26 cellular contexts compared by ENCODE assay signal in the genomic region with DNA sequence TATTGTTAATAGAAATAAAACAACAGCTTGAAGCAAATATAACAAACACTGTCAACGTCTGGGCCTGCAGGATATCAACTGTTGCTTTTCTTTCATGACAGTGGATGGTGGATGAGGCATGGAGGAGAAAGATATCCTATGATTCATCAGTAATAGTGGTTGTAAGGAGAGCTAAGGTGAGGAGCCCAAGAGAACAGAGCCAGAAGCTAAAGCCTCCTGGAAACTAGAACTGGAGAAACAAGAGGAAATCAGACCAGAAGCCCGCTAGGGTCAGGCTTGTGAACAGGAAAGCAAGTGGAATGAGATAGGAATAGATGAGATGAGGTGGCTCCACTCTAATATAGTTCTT. TPM values are rescaled to one million over a fixed set of nuclear protein-coding genes. Genes with fewer than 3 reads are reported as not detected.
DNase-seq lines count a peak whose midpoint lies in the region; ATAC-seq and TF ChIP-seq lines count a peak whose summit lies in the region.
"Had no signal": no experiment of that assay in that cellular context is flagged by ENCODE, and none has a peak within 500 bp of the region (broad histone marks: within the 10 kb centered on the region; RNA-seq: fewer than 3 reads in every experiment).

No MANE protein-coding gene starts in this region.

- H4K20me1 ChIP-seq in H9 (ENCODE audit: control insufficient read depth, insufficient read depth, insufficient read length) (no peaks in the 10 kb centered on the region), smooth muscle cell (ENCODE audit: low read depth) (no peaks in the 10 kb centered on the region)

- H4K8ac ChIP-seq in H9 (replicated peaks; ENCODE audit: insufficient read length, low read depth, low read length), result no peak overlapping the region

- no peak overlapping the region for H3K56ac ChIP-seq in H9 (ENCODE audit: insufficient read length, low read depth, low read length)

- H2BK120ac ChIP-seq in H9 (ENCODE audit: low read depth, low read length, poor library complexity, severe bottlenecking), result no peak overlapping the region

- H3K4me1 ChIP-seq in H9 (ENCODE audit: insufficient read depth, low read length), result no peaks in the 10 kb centered on the region; the same call in 1 of the 2 replicates
- H3K4me1 ChIP-seq in smooth muscle cell (ENCODE audit: low read depth), result peaks cover 11% of the 10 kb centered on the region
- H3K4me1 ChIP-seq: uterus had no signal

- no peak overlapping the region for H3K4me3 ChIP-seq in smooth muscle cell
- H3K4me3 ChIP-seq: cardiac muscle cell, uterus had no signal

- H3K27me3 ChIP-seq in H9 (ENCODE audit: insufficient read depth, low read length) (no peaks in the 10 kb centered on the region), smooth muscle cell (ENCODE audit: low read depth) (no peaks in the 10 kb centered on the region)
- H3K27me3 ChIP-seq: cardiac muscle cell, uterus had no signal

- H3K4me2 ChIP-seq in H9 (ENCODE audit: insufficient read depth, insufficient read length, low read length), result no peak overlapping the region
- no peak overlapping the region for H3K4me2 ChIP-seq in smooth muscle cell

- no peak for TF ChIP-seq CTCF in H9 (conservative IDR thresholded peaks at IDR 0.05)
- no peak for TF ChIP-seq CTCF in RWPE1 (conservative IDR thresholded peaks at IDR 0.05; ENCODE audit: low read depth)
- TF ChIP-seq CTCF in smooth muscle cell (IDR thresholded peaks at IDR 0.05; ENCODE audit: borderline replicate concordance, insufficient read depth, poor library complexity, severe bottlenecking), result no peak

- H3K79me1 ChIP-seq in H9 (ENCODE audit: insufficient read depth, low read depth, low read length, poor library complexity, severe bottlenecking), result no peaks in the 10 kb centered on the region

- peaks cover 19% of the 10 kb centered on the region in 2 experiments for H3K4me1 Mint-ChIP-seq in H9
- no peaks in the 10 kb centered on the region for H3K4me1 Mint-ChIP-seq in natural killer cell treated with Interleukin-12 subunit alpha and Interleukin-12 subunit beta and Interleukin-15 and Interleukin-18, amount 100 ng/mL, for 72 hours (ENCODE audit: low read depth in 2 of 2)
- H3K4me1 Mint-ChIP-seq: activated CD4-positive, alpha-beta T cell treated with anti-CD3 and anti-CD28 coated beads, Interleukin-2, amount 10 ng/mL, durations not matched to agents 24 days and 14 days; activated CD8-positive, alpha-beta memory T cell treated with anti-CD3 and anti-CD28 coated beads, Interleukin-2, amount 10 ng/mL, durations not matched to agents 7 days and 5 days; activated naive CD4-positive, alpha-beta T cell treated with anti-CD3 and anti-CD28 coated beads, Interleukin-2, amount 10 ng/mL, durations not matched to agents 7 days and 5 days; CD14-positive monocyte had no signal

- no peaks in the 10 kb centered on the region for H3K23me2 ChIP-seq in H9 (ENCODE audit: insufficient read length, low read depth, low read length, poor library complexity, severe bottlenecking)

- H4K5ac ChIP-seq in H9 (ENCODE audit: insufficient read length, low read depth, low read length), result no peak overlapping the region

- H3K9me3 Mint-ChIP-seq in H9, result peaks cover 13 to 18% of the 10 kb centered on the region in 2 experiments
- peaks cover 5% of the 10 kb centered on the region for H3K9me3 Mint-ChIP-seq in natural killer cell treated with Interleukin-12 subunit alpha and Interleukin-12 subunit beta and Interleukin-15 and Interleukin-18, amount 100 ng/mL, for 72 hours
- H3K9me3 Mint-ChIP-seq: activated CD4-positive, alpha-beta T cell treated with anti-CD3 and anti-CD28 coated beads, Interleukin-2, amount 10 ng/mL, durations not matched to agents 24 days and 14 days; activated naive CD4-positive, alpha-beta T cell treated with anti-CD3 and anti-CD28 coated beads, Interleukin-2, amount 10 ng/mL, durations not matched to agents 7 days and 5 days; T-helper 2 cell treated with Interferon-gamma antibody and Interleukin-4, amounts not matched to agents 5 μg/mL and 100 μg/mL, for 36 hours had no signal

- POLR2A ChIA-PET in RWPE1 (lab: Yijun Ruan, JAX; ENCODE audit: low non-redundant PET), result no interaction called here

- CTCF ChIA-PET in RWPE1 (lab: Yijun Ruan, JAX), result interaction anchor here (0.6 kb wide), 3 partner anchors 9 to 1163 kb away, joined by 3 to 4 read pairs (median 3); no protein-coding TSS in a partner anchor

- H3K18ac ChIP-seq in H9 (ENCODE audit: insufficient read length, low read depth, low read length), result peak overlapping the region; percentile 48

- no peak overlapping the region for H3T11ph ChIP-seq in H9 (ENCODE audit: low read length)

- H3K27ac ChIP-seq in H9 (ENCODE audit: insufficient read length, low read depth, low read length), result no peak overlapping the region
- H3K27ac ChIP-seq in RWPE1, result no peak overlapping the region; the same call in 1 of the 2 replicates
- peak overlapping the region; percentile 85 for H3K27ac ChIP-seq in epithelial cell of prostate
- H3K27ac ChIP-seq in smooth muscle cell (ENCODE audit: low read depth), result peak overlapping the region; percentile 84
- H3K27ac ChIP-seq: cardiac muscle cell, uterus, VCaP had no signal

- no peak overlapping the region for H4K91ac ChIP-seq in H9 (ENCODE audit: insufficient read length, low read depth, low read length)

- H3F3A ChIP-seq in smooth muscle cell (ENCODE audit: low read depth), result no peaks in the 10 kb centered on the region

- H2AFZ ChIP-seq in H9 (ENCODE audit: low read length), result no peak overlapping the region
- H2AFZ ChIP-seq in smooth muscle cell (ENCODE audit: low read depth), result no peak overlapping the region

- H2BK15ac ChIP-seq in H9 (ENCODE audit: low read depth, low read length), result no peak overlapping the region

- no CpG with 5 or more reads among the region's 2 CpGs for WGBS in H9 (ENCODE audit: extremely low coverage, insufficient read length, low lambda C conversion rate)
- WGBS in smooth muscle cell (ENCODE audit: low lambda C conversion rate), result 69% methylated on average over 2 of the region's 2 CpGs

- H3K36me3 ChIP-seq in smooth muscle cell (ENCODE audit: low read depth), result no peaks in the 10 kb centered on the region
- H3K36me3 ChIP-seq: cardiac muscle cell, uterus had no signal

- no peak overlapping the region for H2BK5ac ChIP-seq in H9 (ENCODE audit: insufficient read length, low read length)

- H3K27me3 Mint-ChIP-seq in H9 (ENCODE audit: low read depth), result no peaks in the 10 kb centered on the region; the same call in 1 of the 2 replicates
- H3K27me3 Mint-ChIP-seq in natural killer cell treated with Interleukin-12 subunit alpha and Interleukin-12 subunit beta and Interleukin-15 and Interleukin-18, amount 100 ng/mL, for 72 hours, result peaks cover 13 to 27% of the 10 kb centered on the region in 2 donors

- no peak overlapping the region for H3K23ac ChIP-seq in H9 (ENCODE audit: insufficient read length, low read depth, low read length)

- no peak for DNase-seq in H9
- peak; percentile 48 for DNase-seq in RWPE1 (ENCODE audit: low spot score)
- peak; percentile 14 for DNase-seq in epithelial cell of prostate (ENCODE audit: low read depth, low spot score)
- no peak for DNase-seq in smooth muscle cell (lab: John Stamatoyannopoulos, UW; ENCODE audit: unreplicated experiment)
- no peak for DNase-seq in NCI-H526 treated with DMSO at 0.1 percent for 48 hours (lab: John Stamatoyannopoulos, UW)
- no peak for DNase-seq in natural killer cell treated with Interleukin-12 subunit alpha and Interleukin-12 subunit beta and Interleukin-15 and Interleukin-18, amount 100 ng/mL, for 72 hours (ENCODE audit: low spot score)
- DNase-seq in inferior parietal cortex (ENCODE audit: extremely low spot score), result no peak
- DNase-seq: activated CD4-positive, alpha-beta T cell treated with anti-CD3 and anti-CD28 coated beads, Interleukin-2, amount 10 ng/mL, durations not matched to agents 24 days and 14 days; activated CD8-positive, alpha-beta memory T cell treated with anti-CD3 and anti-CD28 coated beads, Interleukin-2, amount 10 ng/mL, durations not matched to agents 7 days and 5 days; activated naive CD4-positive, alpha-beta T cell treated with anti-CD3 and anti-CD28 coated beads, Interleukin-2, amount 10 ng/mL, durations not matched to agents 7 days and 5 days; amygdala; head of caudate nucleus; Karpas-422; left colon; naive thymus-derived CD8-positive, alpha-beta T cell; NCI-H1694 treated with DMSO at 0.1 percent for 48 hours; NCI-H2171; NCI-H526; retina; substantia nigra; uterus had no signal

- no peaks in the 10 kb centered on the region for H3K79me2 ChIP-seq in H9 (ENCODE audit: insufficient read depth, low read length)
- no peaks in the 10 kb centered on the region for H3K79me2 ChIP-seq in smooth muscle cell (ENCODE audit: low read depth)

- no peak for ATAC-seq in natural killer cell treated with Interleukin-12 subunit alpha and Interleukin-12 subunit beta and Interleukin-15 and Interleukin-18, amount 100 ng/mL, for 72 hours
- ATAC-seq: activated CD8-positive, alpha-beta memory T cell treated with anti-CD3 and anti-CD28 coated beads, Interleukin-2, amount 10 ng/mL, durations not matched to agents 7 days and 5 days; left colon; naive thymus-derived CD8-positive, alpha-beta T cell had no signal

- H3K9ac ChIP-seq in H9 (ENCODE audit: extremely low read depth, insufficient read length, low read length), result no peak overlapping the region
- no peak overlapping the region for H3K9ac ChIP-seq in smooth muscle cell (ENCODE audit: low read depth)

- H3K4me3 Mint-ChIP-seq in H9, result no peak overlapping the region
- H3K4me3 Mint-ChIP-seq in natural killer cell treated with Interleukin-12 subunit alpha and Interleukin-12 subunit beta and Interleukin-15 and Interleukin-18, amount 100 ng/mL, for 72 hours, result no peak overlapping the region
- H3K4me3 Mint-ChIP-seq: activated CD4-positive, alpha-beta T cell treated with anti-CD3 and anti-CD28 coated beads, Interleukin-2, amount 10 ng/mL, durations not matched to agents 24 days and 14 days; activated CD8-positive, alpha-beta memory T cell treated with anti-CD3 and anti-CD28 coated beads, Interleukin-2, amount 10 ng/mL, durations not matched to agents 7 days and 5 days; activated naive CD4-positive, alpha-beta T cell treated with anti-CD3 and anti-CD28 coated beads, Interleukin-2, amount 10 ng/mL, durations not matched to agents 7 days and 5 days; CD14-positive monocyte; naive thymus-derived CD8-positive, alpha-beta T cell; T-helper 2 cell treated with Interferon-gamma antibody and Interleukin-4, amounts not matched to agents 5 μg/mL and 100 μg/mL, for 36 hours had no signal

- H3K27ac Mint-ChIP-seq in H9, result peak overlapping the region in 2 of 3 experiments; percentile 2 to 79; a peak in 2 of 7 replicates
- H3K27ac Mint-ChIP-seq in natural killer cell treated with Interleukin-12 subunit alpha and Interleukin-12 subunit beta and Interleukin-15 and Interleukin-18, amount 100 ng/mL, for 72 hours, result no peak overlapping the region
- H3K27ac Mint-ChIP-seq: activated CD4-positive, alpha-beta T cell treated with anti-CD3 and anti-CD28 coated beads, Interleukin-2, amount 10 ng/mL, durations not matched to agents 24 days and 14 days; activated CD8-positive, alpha-beta memory T cell treated with anti-CD3 and anti-CD28 coated beads, Interleukin-2, amount 10 ng/mL, durations not matched to agents 7 days and 5 days; activated naive CD4-positive, alpha-beta T cell treated with anti-CD3 and anti-CD28 coated beads, Interleukin-2, amount 10 ng/mL, durations not matched to agents 7 days and 5 days; naive thymus-derived CD8-positive, alpha-beta T cell; T-helper 2 cell treated with Interferon-gamma antibody and Interleukin-4, amounts not matched to agents 5 μg/mL and 100 μg/mL, for 36 hours had no signal

- H2BK20ac ChIP-seq in H9 (ENCODE audit: low read depth, low read length, poor library complexity, severe bottlenecking), result no peak overlapping the region

- peaks cover 6 to 17% (median 11%) of the 10 kb centered on the region in 3 experiments for H3K36me3 Mint-ChIP-seq in H9 (ENCODE audit: insufficient read depth in 1 of 3, low read depth in 3 of 3)
- no peaks in the 10 kb centered on the region for H3K36me3 Mint-ChIP-seq in natural killer cell treated with Interleukin-12 subunit alpha and Interleukin-12 subunit beta and Interleukin-15 and Interleukin-18, amount 100 ng/mL, for 72 hours
- H3K36me3 Mint-ChIP-seq: activated CD8-positive, alpha-beta memory T cell treated with anti-CD3 and anti-CD28 coated beads, Interleukin-2, amount 10 ng/mL, durations not matched to agents 7 days and 5 days; activated naive CD4-positive, alpha-beta T cell treated with anti-CD3 and anti-CD28 coated beads, Interleukin-2, amount 10 ng/mL, durations not matched to agents 7 days and 5 days; CD14-positive monocyte; naive thymus-derived CD8-positive, alpha-beta T cell had no signal

- no peak overlapping the region for H3K14ac ChIP-seq in H9 (ENCODE audit: insufficient read depth, low read length)

- no peak overlapping the region for H3K4ac ChIP-seq in H9 (ENCODE audit: low read depth, low read length)

- no peaks in the 10 kb centered on the region for H3K9me3 ChIP-seq in H9 (ENCODE audit: control insufficient read depth, low read depth, low read length)
- no peaks in the 10 kb centered on the region for H3K9me3 ChIP-seq in smooth muscle cell (replicated peaks; ENCODE audit: low read depth)
- H3K9me3 ChIP-seq: uterus had no signal

- no peak overlapping the region for H2AK5ac ChIP-seq in H9 (ENCODE audit: insufficient read length, low read length)

- no peak overlapping the region for H2BK12ac ChIP-seq in H9 (ENCODE audit: insufficient read length, low read depth, low read length)

RNA-seq across cellular contexts. Expression of a gene that starts 37.7 kb away (rescaled TPM):
- total RNA-seq in H9 (2021) (not detected in 2 replicates), smooth muscle cell (7.7 and 10.7 TPM in 2 replicates)
- 0.62 and 6.0 TPM in 2 replicates for polyA plus RNA-seq in smooth muscle cell
- total RNA-seq in natural killer cell treated with Interleukin-12 subunit alpha and Interleukin-12 subunit beta and Interleukin-15 and Interleukin-18, amount 100 ng/mL, for 72 hours, result not detected
- total RNA-seq: activated CD4-positive, alpha-beta T cell treated with anti-CD3 and anti-CD28 coated beads, Interleukin-2, amount 10 ng/mL, durations not matched to agents 24 days and 14 days; activated CD8-positive, alpha-beta memory T cell treated with anti-CD3 and anti-CD28 coated beads, Interleukin-2, amount 10 ng/mL, durations not matched to agents 7 days and 5 days; cardiac muscle cell; naive thymus-derived CD8-positive, alpha-beta T cell; uterus had no signal
- polyA plus RNA-seq: cardiac muscle cell; CD14-positive monocyte; naive thymus-derived CD8-positive, alpha-beta T cell had no signal

RNA-seq across cellular contexts. Expression of a gene that starts 43.1 kb away (rescaled TPM):
- not detected in 2 replicates for total RNA-seq in H9 (2021)
- total RNA-seq in smooth muscle cell, result 2.0 and 3.0 TPM in 2 replicates
- 0.72 and 1.1 TPM in 2 replicates for polyA plus RNA-seq in smooth muscle cell
- not detected for total RNA-seq in natural killer cell treated with Interleukin-12 subunit alpha and Interleukin-12 subunit beta and Interleukin-15 and Interleukin-18, amount 100 ng/mL, for 72 hours
- total RNA-seq: activated CD4-positive, alpha-beta T cell treated with anti-CD3 and anti-CD28 coated beads, Interleukin-2, amount 10 ng/mL, durations not matched to agents 24 days and 14 days; activated CD8-positive, alpha-beta memory T cell treated with anti-CD3 and anti-CD28 coated beads, Interleukin-2, amount 10 ng/mL, durations not matched to agents 7 days and 5 days; cardiac muscle cell; left colon; mesenteric fat pad; naive thymus-derived CD8-positive, alpha-beta T cell; uterus had no signal
- polyA plus RNA-seq: cardiac muscle cell; CD14-positive monocyte; naive thymus-derived CD8-positive, alpha-beta T cell had no signal

Comparison
In these comparisons a context has a peak if more than half of its experiments do, and no peak if none do; other contexts are left out.
1. DNase-seq: peak in RWPE1 (single experiment) and epithelial cell of prostate (single experiment); none in H9 (single experiment), smooth muscle cell (single experiment), NCI-H526 treated with DMSO at 0.1 percent for 48 hours (single experiment), natural killer cell treated with Interleukin-12 subunit alpha and Interleukin-12 subunit beta and Interleukin-15 and Interleukin-18, amount 100 ng/mL, for 72 hours (single experiment) and inferior parietal cortex (single experiment).
2. H3K27ac ChIP-seq: peak in epithelial cell of prostate (single experiment) and smooth muscle cell (single experiment); none in H9 (single experiment) and RWPE1 (single experiment).
3. H3K27ac Mint-ChIP-seq: peak in H9 (2 of 3); none in natural killer cell treated with Interleukin-12 subunit alpha and Interleukin-12 subunit beta and Interleukin-15 and Interleukin-18, amount 100 ng/mL, for 72 hours (0 of 2).